Comparison of ENCODE assay signal across 19 cellular contexts in the genomic region with DNA sequence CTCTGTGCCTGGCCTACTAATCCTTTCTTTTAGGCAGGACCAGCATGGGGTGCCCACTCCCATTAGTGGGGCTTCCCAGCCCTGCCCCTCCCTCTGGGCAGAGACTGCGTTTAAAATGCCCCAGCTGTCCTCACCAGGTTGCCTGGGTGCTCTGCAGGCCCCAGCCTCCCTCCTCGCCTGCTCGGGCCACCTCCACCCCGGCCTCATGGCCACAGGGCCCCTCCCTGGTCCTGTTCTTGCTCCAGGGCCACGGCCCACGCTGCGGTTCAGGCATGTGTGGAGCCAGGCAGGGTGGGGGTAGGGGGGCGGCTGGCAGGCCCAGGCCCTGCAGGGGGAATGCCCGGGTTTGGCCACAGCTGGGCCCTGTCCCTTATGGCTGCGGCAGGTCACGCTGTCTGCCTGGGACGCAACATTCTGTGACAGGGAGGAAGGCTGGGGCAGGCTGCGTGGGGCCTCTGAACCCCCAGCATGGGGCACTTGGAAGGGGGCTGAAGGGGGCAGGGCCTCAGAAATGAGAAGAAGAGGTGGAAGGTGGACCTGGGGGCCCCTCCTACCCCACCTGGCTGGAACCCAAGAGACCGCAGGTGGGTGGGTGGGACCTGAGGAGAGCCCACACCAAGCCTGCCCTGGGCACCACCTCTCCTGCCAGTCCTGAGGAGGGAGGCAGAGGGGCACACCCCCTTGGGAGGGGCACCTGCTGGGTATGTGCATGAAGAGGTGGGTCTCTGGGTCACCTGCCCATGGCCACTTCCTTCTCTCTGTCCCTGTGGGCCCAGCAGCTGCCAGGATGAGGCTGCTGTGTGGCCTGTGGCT. TPM values are rescaled to one million over a fixed set of nuclear protein-coding genes. Genes with fewer than 3 reads are reported as not detected.
A peak's percentile ranks its signal among the peaks of the same experiment; 100 is the strongest.
DNase-seq lines count a peak whose midpoint lies in the region; ATAC-seq and TF ChIP-seq lines count a peak whose summit lies in the region.
"Had no signal": no experiment of that assay in that cellular context is flagged by ENCODE, and none has a peak within 500 bp of the region (broad histone marks: within the 10 kb centered on the region; RNA-seq: fewer than 3 reads in every experiment).

A gene with protein sequence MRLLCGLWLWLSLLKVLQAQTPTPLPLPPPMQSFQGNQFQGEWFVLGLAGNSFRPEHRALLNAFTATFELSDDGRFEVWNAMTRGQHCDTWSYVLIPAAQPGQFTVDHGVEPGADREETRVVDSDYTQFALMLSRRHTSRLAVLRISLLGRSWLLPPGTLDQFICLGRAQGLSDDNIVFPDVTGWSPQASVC (plus strand): TSS at position 733 of the 813 bp plus-strand sequence. CDS start 55 bp downstream, at position 788.

- H3K4me1 ChIP-seq in BLaER1 (peaks cover 30% of the 10 kb centered on the region), left ventricle myocardium inferior (peaks cover 58% of the 10 kb centered on the region), neuronal stem cell (ENCODE audit: control insufficient read depth in 2 of 2, insufficient read depth in 1 of 2, low read depth in 1 of 2, low read length in 2 of 2) (peaks cover 11 to 16% of the 10 kb centered on the region in 2 donors)

- H3K9ac ChIP-seq in BLaER1, result no peak within 1 kb of the TSS
- H3K9ac ChIP-seq in neuronal stem cell (ENCODE audit: low read depth, low read length, poor library complexity), result no peak within 1 kb of the TSS

- H3K4me2 ChIP-seq in BLaER1 (no peak within 1 kb of the TSS), neuronal stem cell (ENCODE audit: insufficient read depth, low read length, poor library complexity, severe bottlenecking) (no peak within 1 kb of the TSS)

- no peak within 1 kb of the TSS for H3K14ac ChIP-seq in neuronal stem cell (ENCODE audit: low read length)

- WGBS in neuronal stem cell (ENCODE audit: extremely low coverage in 2 of 2, insufficient read length in 2 of 2, insufficient replicate concordance in 1 of 2), 2 donors, result no CpG with 5 or more reads among the region's 14 CpGs

- H4K8ac ChIP-seq in neuronal stem cell (ENCODE audit: low read depth, low read length), result no peak within 1 kb of the TSS

- peaks cover 9% of the 10 kb centered on the region for H3K4me1 Mint-ChIP-seq in T-helper 17 cell
- H3K4me1 Mint-ChIP-seq: activated CD4-positive, alpha-beta T cell treated with anti-CD3 and anti-CD28 coated beads for 36 hours had no signal

- H2BK15ac ChIP-seq in neuronal stem cell (ENCODE audit: low read length), result peak within 1 kb of the TSS; percentile 81

- peak within 1 kb of the TSS; percentile 76 for H3K4ac ChIP-seq in neuronal stem cell (ENCODE audit: low read length)

- peak within 1 kb of the TSS; percentile 87 for H3K18ac ChIP-seq in neuronal stem cell (ENCODE audit: low read length)

- H3K4me3 Mint-ChIP-seq in T-helper 17 cell, result no peak within 1 kb of the TSS

- H3K9me3 ChIP-seq in BLaER1 (no peaks in the 10 kb centered on the region), T-helper 17 cell (ENCODE audit: control insufficient read depth, low read length, poor library complexity, severe bottlenecking) (no peaks in the 10 kb centered on the region), left ventricle myocardium inferior (replicated peaks) (no peaks in the 10 kb centered on the region), neuronal stem cell (replicated peaks in 1 of 2; ENCODE audit: control insufficient read depth in 2 of 2, insufficient read depth in 1 of 2, low read depth in 1 of 2, low read length in 2 of 2) (no peaks in the 10 kb centered on the region)

- H3K27me3 ChIP-seq in BLaER1, result no peaks in the 10 kb centered on the region
- no peaks in the 10 kb centered on the region for H3K27me3 ChIP-seq in left ventricle myocardium inferior (ENCODE audit: low read depth)
- peaks cover 0 to 13% (median 0%) of the 10 kb centered on the region in 3 experiments for H3K27me3 ChIP-seq in neuronal stem cell (ENCODE audit: control insufficient read depth in 3 of 3, insufficient read depth in 3 of 3, low read depth in 1 of 3, low read length in 3 of 3)

- no peak for ATAC-seq in T-helper 17 cell
- ATAC-seq: activated CD4-positive, alpha-beta T cell treated with anti-CD3 and anti-CD28 coated beads for 36 hours; HCT116 had no signal

- in situ Hi-C loops in G401 (cut with HindIII; ENCODE audit: low sequenced_read_pairs), result no loop called here

- H2BK12ac ChIP-seq in neuronal stem cell (ENCODE audit: low read length), result peak within 1 kb of the TSS; percentile 84

- DNase-seq in T-helper 17 cell (peak in 1 of 3 donors; percentile 7), left ventricle myocardium inferior (no peak), neuronal stem cell (ENCODE audit: low spot score) (no peak), Kasumi-1 (lab: John Stamatoyannopoulos, UW) (no peak), G401 (ENCODE audit: low spot score) (no peak), T1000 (lab: John Stamatoyannopoulos, UW) (no peak)
- no peak for DNase-seq in stimulated activated CD4-positive, alpha-beta T cell treated with anti-CD3 and anti-CD28 coated beads, Interleukin-4, amount 100 ng/mL, for 4 hours
- DNase-seq: activated CD4-positive, alpha-beta T cell treated with anti-CD3 and anti-CD28 coated beads for 36 hours; activated naive CD4-positive, alpha-beta T cell treated with anti-CD3 and anti-CD28 coated beads, Interleukin-2, amount 10 ng/mL, durations not matched to agents 7 days and 5 days; Calu3; effector memory CD4-positive, alpha-beta T cell; GF-D8; KBM-7; NCI-H2171 treated with DMSO at 0.1 percent for 48 hours; stimulated activated naive CD4-positive, alpha-beta T cell treated with Interleukin-2 at 50 U/mL for 16 hours had no signal

- H2BK120ac ChIP-seq in neuronal stem cell (ENCODE audit: low read depth, low read length), result peak within 1 kb of the TSS; percentile 94

- H3K36me3 ChIP-seq in BLaER1 (no peaks in the 10 kb centered on the region), left ventricle myocardium inferior (no peaks in the 10 kb centered on the region), neuronal stem cell (replicated peaks in 1 of 2; ENCODE audit: control insufficient read depth in 2 of 2, insufficient read depth in 2 of 2, low read length in 2 of 2) (no peaks in the 10 kb centered on the region)

- no peaks in the 10 kb centered on the region for H4K20me1 ChIP-seq in BLaER1

- peak within 1 kb of the TSS; percentile 60 for H3K27ac Mint-ChIP-seq in T-helper 17 cell
- H3K27ac Mint-ChIP-seq: T-helper 2 cell treated with Interferon-gamma antibody and Interleukin-4, amounts not matched to agents 5 μg/mL and 100 μg/mL, for 36 hours had no signal

- no peaks in the 10 kb centered on the region for H3K36me3 Mint-ChIP-seq in T-helper 17 cell (ENCODE audit: low read depth)
- H3K36me3 Mint-ChIP-seq: activated naive CD4-positive, alpha-beta T cell treated with anti-CD3 and anti-CD28 coated beads, Interleukin-2, amount 10 ng/mL, durations not matched to agents 7 days and 5 days had no signal

- H3K4me3 ChIP-seq in BLaER1, result no peak within 1 kb of the TSS
- peak within 1 kb of the TSS; percentile 34 for H3K4me3 ChIP-seq in left ventricle myocardium inferior
- H3K4me3 ChIP-seq in neuronal stem cell (ENCODE audit: low read length in 2 of 2), result no peak within 1 kb of the TSS
- H3K4me3 ChIP-seq: lung had no signal

- H3K27ac ChIP-seq in BLaER1 (0 out of 2 replicates have a peak within 1 kb of the TSS, but pooled peaks have one; percentile 9), left ventricle myocardium inferior (replicated peaks) (peak within 1 kb of the TSS; percentile 94), neuronal stem cell (replicated peaks; ENCODE audit: low read length) (no peak within 1 kb of the TSS)

- no peaks in the 10 kb centered on the region for H3K79me1 ChIP-seq in neuronal stem cell (ENCODE audit: low read depth, low read length)

- H3K27me3 Mint-ChIP-seq in T-helper 17 cell, result no peaks in the 10 kb centered on the region
- H3K27me3 Mint-ChIP-seq: activated CD4-positive, alpha-beta T cell treated with anti-CD3 and anti-CD28 coated beads for 36 hours had no signal

- H2BK5ac ChIP-seq in neuronal stem cell (ENCODE audit: low read length), result peak within 1 kb of the TSS; percentile 87

- H3K23ac ChIP-seq in neuronal stem cell (ENCODE audit: low read depth, low read length, poor library complexity), result peak within 1 kb of the TSS; percentile 43

- H2AFZ ChIP-seq in neuronal stem cell (ENCODE audit: low read length), result peak within 1 kb of the TSS; percentile 53

- no peak within 1 kb of the TSS for H4K91ac ChIP-seq in neuronal stem cell (ENCODE audit: low read depth, low read length, poor library complexity)

- H2AK5ac ChIP-seq in neuronal stem cell (ENCODE audit: low read depth, low read length), result peak within 1 kb of the TSS; percentile 82

- no peak for TF ChIP-seq CTCF in left ventricle myocardium inferior (IDR thresholded peaks at IDR 0.05; ENCODE audit: borderline replicate concordance)

- intact Hi-C loops in left ventricle myocardium inferior (cut with micrococcal nuclease), result no loop called here

RNA-seq across cellular contexts. Expression of the gene that starts here (rescaled TPM):
- total RNA-seq in T-helper 17 cell (1 to 10 TPM; 2.6 to 4.2 TPM), left ventricle myocardium inferior (7.8 TPM)
- 0.07 TPM for polyA plus RNA-seq in neuronal stem cell (2013, experiment 1 of 2)
- 0.12 TPM for polyA plus RNA-seq in neuronal stem cell (2013, experiment 2 of 2)
- total RNA-seq in G401 (2014; rRNA removed; shearing (Covaris generic)), result not detected in 2 replicates
